In genomic region chr2:25957743-25958142, GRCh38 we compare ENCODE assay signal across 23 cellular contexts.
"Had no signal": no experiment of that assay in that cellular context is flagged by ENCODE, and none has a peak within 500 bp of the region (broad histone marks: within the 10 kb centered on the region; RNA-seq: fewer than 3 reads in every experiment).

No MANE protein-coding gene starts in this region.

- H3K36me3 ChIP-seq: adrenal gland, breast epithelium, Peyer's patch had no signal

- H3K4me3 ChIP-seq: adrenal gland, breast epithelium, Peyer's patch had no signal

- H3K27ac ChIP-seq: adrenal gland, breast epithelium, KMS-11, Peyer's patch had no signal

- H3K4me1 ChIP-seq: breast epithelium had no signal

- H3K9me3 ChIP-seq: adrenal gland, breast epithelium, Peyer's patch had no signal

- H3K27me3 ChIP-seq: adrenal gland, breast epithelium, Peyer's patch had no signal

- ATAC-seq: activated T-cell treated with anti-CD3 and anti-CD28 coated beads, Interleukin-2, amount 50 U/mL, for 4 hours; WTC11 had no signal

- DNase-seq: activated CD4-positive, alpha-beta T cell treated with anti-CD3 and anti-CD28 coated beads for 48 hours; activated CD4-positive, alpha-beta T cell treated with anti-CD3 and anti-CD28 coated beads, Interleukin-2, amount 50 U/mL, for 4 hours; activated CD4-positive, CD25-positive, alpha-beta regulatory T cell treated with anti-CD3 and anti-CD28 coated beads, Interleukin-2, amount 50 U/mL, for 72 hours; activated gamma-delta T cell treated with Interleukin-2 at 50 U/mL for 16 hours; activated naive CD4-positive, alpha-beta T cell treated with anti-CD3 and anti-CD28 coated beads, Interleukin-2, amount 50 U/mL, for 16 hours; activated naive CD8-positive, alpha-beta T cell treated with anti-CD3 and anti-CD28 coated beads, Interleukin-2, amount 10 ng/mL, durations not matched to agents 7 days and 5 days; activated T-cell treated with anti-CD3 and anti-CD28 coated beads, Interleukin-2, amount 50 U/mL, for 4 hours; caudate nucleus; NCI-H1092; NCI-H1417; NCI-H2029; NCI-H2107; NCI-H345; NCI-H510A; NCI-H526 treated with DMSO at 0.1 percent for 48 hours; NCI-H82; OCI-M1; Peyer's patch; SHP77 treated with DMSO at 0.1 percent for 48 hours had no signal
